Comparison of ENCODE assay signal across 16 cellular contexts in the genomic region with DNA sequence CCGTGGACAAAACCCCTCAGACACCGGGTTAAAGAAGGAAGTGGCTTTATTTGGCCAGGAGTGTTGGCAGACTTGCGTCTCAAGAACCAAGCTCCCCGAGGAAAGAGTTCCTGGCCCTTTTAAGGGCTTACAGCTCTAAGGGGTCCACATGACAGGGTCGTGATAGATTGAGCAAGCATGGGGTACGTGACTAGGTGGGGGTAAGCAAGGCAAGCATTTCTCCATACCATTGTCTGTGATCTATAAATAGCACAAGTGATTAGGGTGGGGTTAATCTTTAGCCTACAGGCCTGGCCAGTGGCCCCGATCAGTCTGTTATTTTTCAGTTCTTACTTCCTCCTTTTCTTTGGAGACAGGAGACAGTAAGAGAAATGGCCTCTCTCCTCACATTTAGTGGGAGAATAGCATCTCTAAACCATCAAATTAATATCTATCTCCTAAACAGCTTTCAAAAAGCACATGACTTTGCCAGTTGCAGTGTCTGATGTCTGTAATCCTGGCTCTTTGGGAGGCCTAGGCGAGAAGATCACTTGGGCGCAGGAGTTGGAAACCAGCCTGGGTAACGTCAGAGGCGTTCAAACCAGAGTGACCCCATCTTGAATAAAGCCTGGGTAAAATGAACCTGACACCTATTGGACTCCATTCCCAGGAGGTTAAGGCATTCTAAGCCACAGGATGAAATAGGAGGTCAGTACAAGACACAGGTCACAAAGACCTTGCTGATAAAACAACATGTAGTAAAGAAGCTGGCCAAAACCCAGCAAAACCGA. TPM values are rescaled to one million over a fixed set of nuclear protein-coding genes. Genes with fewer than 3 reads are reported as not detected.
A peak's percentile ranks its signal among the peaks of the same experiment; 100 is the strongest.
DNase-seq lines count a peak whose midpoint lies in the region; TF ChIP-seq lines count a peak whose summit lies in the region.
"Had no signal": no experiment of that assay in that cellular context is flagged by ENCODE, and none has a peak within 500 bp of the region (broad histone marks: within the 10 kb centered on the region; RNA-seq: fewer than 3 reads in every experiment).

No MANE protein-coding gene starts in this region.

- H2AFZ ChIP-seq in hepatocyte = no peak overlapping the region

- H3K9ac ChIP-seq in mucosa of stomach (ENCODE audit: low read length) = peak overlapping the region; percentile 30
- H3K9ac ChIP-seq: BLaER1 treated with 17β-estradiol and CSF1 and Interleukin-3, amounts not matched to agents 10 nM and 100 nM had no signal

- H3K4me1 ChIP-seq in Peyer's patch = peaks cover 0 to 12% (median 2%) of the 10 kb centered on the region in 4 donors
- peaks cover 11% of the 10 kb centered on the region for H3K4me1 ChIP-seq in hepatocyte (ENCODE audit: insufficient read depth)
- H3K4me1 ChIP-seq in mucosa of stomach (ENCODE audit: control insufficient read depth, insufficient read depth, low read length) = peaks cover 25% of the 10 kb centered on the region
- H3K4me1 ChIP-seq: uterus had no signal

- no peaks in the 10 kb centered on the region for H3K9me2 ChIP-seq in hepatocyte (replicated peaks; ENCODE audit: insufficient read depth)

- no peak overlapping the region for H3K4me2 ChIP-seq in hepatocyte

- H3K27ac ChIP-seq in Peyer's patch (peak overlapping the region in 3 of 4 donors; percentile 48 to 77 (median 58)), hepatocyte (peak overlapping the region; percentile 88)
- H3K27ac ChIP-seq: uterus had no signal

- in situ Hi-C loops in KBM-7 (cut with MboI; ENCODE audit: low pct_unique_long_range_greater_than_20kb, low sequenced_read_pairs) = no loop called here

- DNase-seq in KBM-7 (peak; percentile 45), Peyer's patch (no peak), hepatocyte (ENCODE audit: low spot score) (no peak), midbrain (lab: John Stamatoyannopoulos, UW) (no peak), GOT3 (lab: John Stamatoyannopoulos, UW) (no peak), OCI-M2 (lab: John Stamatoyannopoulos, UW; ENCODE audit: unreplicated experiment) (no peak), germinal center (ENCODE audit: low spot score) (no peak)
- DNase-seq: activated CD4-positive, CD25-positive, alpha-beta regulatory T cell; activated naive CD4-positive, alpha-beta T cell treated with anti-CD3 and anti-CD28 coated beads for 36 hours; naive thymus-derived CD4-positive, alpha-beta T cell; NCI-H748 treated with DMSO at 0.1 percent for 48 hours; stimulated activated naive CD4-positive, alpha-beta T cell; uterus had no signal

- 71% methylated on average over 12 of the region's 12 CpGs for WGBS in hepatocyte (ENCODE audit: low lambda C conversion rate, missing lambda C conversion rate)

- TF ChIP-seq CTCF in Peyer's patch (IDR thresholded peaks at IDR 0.05) (no peak), hepatocyte (IDR thresholded peaks at IDR 0.05; ENCODE audit: poor library complexity) (no peak)

- no peaks in the 10 kb centered on the region for H3K79me2 ChIP-seq in hepatocyte

- H3K36me3 ChIP-seq in Peyer's patch (no peaks in the 10 kb centered on the region), hepatocyte (replicated peaks; ENCODE audit: insufficient read depth, low read depth) (no peaks in the 10 kb centered on the region), mucosa of stomach (ENCODE audit: control insufficient read depth, insufficient read depth, low read length) (no peaks in the 10 kb centered on the region)
- H3K36me3 ChIP-seq: prostate gland, uterus had no signal

- TF ChIP-seq POLR2A in Peyer's patch (IDR thresholded peaks at IDR 0.05) = no peak

- no peaks in the 10 kb centered on the region for H4K20me1 ChIP-seq in hepatocyte (ENCODE audit: insufficient read depth, poor library complexity, severe bottlenecking)
- H4K20me1 ChIP-seq: BLaER1 treated with 17β-estradiol and CSF1 and Interleukin-3, amounts not matched to agents 10 nM and 100 nM had no signal

- H3K4me3 ChIP-seq in Peyer's patch = no peak overlapping the region
- no peak overlapping the region for H3K4me3 ChIP-seq in hepatocyte
- no peak overlapping the region for H3K4me3 ChIP-seq in mucosa of stomach (ENCODE audit: low read length)
- H3K4me3 ChIP-seq: prostate gland, uterus had no signal

- H3K27me3 ChIP-seq in Peyer's patch (no peaks in the 10 kb centered on the region), hepatocyte (no peaks in the 10 kb centered on the region), mucosa of stomach (ENCODE audit: control insufficient read depth, insufficient read depth, low read length) (no peaks in the 10 kb centered on the region)
- H3K27me3 ChIP-seq: BLaER1 treated with 17β-estradiol and CSF1 and Interleukin-3, amounts not matched to agents 10 nM and 100 nM; uterus had no signal

- peaks cover 0 to 6% (median 0%) of the 10 kb centered on the region in 4 donors for H3K9me3 ChIP-seq in Peyer's patch
- H3K9me3 ChIP-seq in hepatocyte (ENCODE audit: low read depth) = no peaks in the 10 kb centered on the region
- peaks cover 6% of the 10 kb centered on the region for H3K9me3 ChIP-seq in mucosa of stomach (ENCODE audit: control insufficient read depth, low read length)
- H3K9me3 ChIP-seq: prostate gland, uterus had no signal

RNA-seq across cellular contexts. Expression of a gene that starts 18.3 kb away (rescaled TPM):
- 10 to 100 TPM; 46.4 to 82.9 (median 48.1) TPM for total RNA-seq in Peyer's patch
- 55.8 and 61.8 TPM in 2 replicates for total RNA-seq in hepatocyte
- 57.3 and 57.7 TPM in 2 replicates for polyA plus RNA-seq in hepatocyte
